8 cellular contexts compared by ENCODE assay signal in the genomic region with DNA sequence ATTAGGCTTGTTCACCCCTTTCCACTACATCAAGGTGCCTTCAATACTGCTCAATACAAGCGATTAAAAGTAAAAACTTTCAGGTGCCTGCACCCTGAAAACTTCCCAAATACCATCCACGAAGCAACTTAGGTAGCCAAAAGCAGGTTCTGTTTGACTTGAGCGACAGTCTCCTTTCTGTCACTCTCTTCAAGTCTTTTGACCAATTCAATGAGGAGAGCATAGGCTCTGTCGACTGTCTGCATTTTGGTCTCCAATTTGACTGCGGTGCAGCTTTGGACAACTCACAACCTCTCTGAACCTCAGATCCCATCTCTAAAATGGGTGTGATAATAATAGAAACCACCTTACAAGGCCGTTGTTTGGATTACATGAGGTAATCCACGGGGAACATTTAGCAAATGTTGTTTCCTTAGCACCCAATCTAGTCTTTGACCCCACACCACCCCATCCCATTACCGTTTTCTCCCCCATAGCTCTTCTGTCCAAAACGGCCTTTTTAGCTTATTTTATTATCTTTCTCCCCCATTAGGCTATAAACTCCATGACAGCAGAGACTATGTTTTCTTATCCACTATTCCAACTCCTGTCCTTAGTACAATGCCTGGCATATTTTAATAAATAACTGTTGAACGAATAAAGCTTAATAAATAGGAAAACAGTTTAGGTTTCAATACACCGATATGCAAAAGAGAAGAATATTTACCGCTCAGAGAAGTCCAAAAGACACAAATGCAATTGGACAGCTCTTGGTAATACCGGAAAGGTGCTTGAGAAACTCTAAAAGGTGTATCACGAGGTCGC. TPM values are rescaled to one million over a fixed set of nuclear protein-coding genes. Genes with fewer than 3 reads are reported as not detected.
A peak's percentile ranks its signal among the peaks of the same experiment; 100 is the strongest.
DNase-seq lines count a peak whose midpoint lies in the region; ATAC-seq and TF ChIP-seq lines count a peak whose summit lies in the region.

No MANE protein-coding gene starts in this region.

- peak overlapping the region; percentile 99 for H3K27ac ChIP-seq in parathyroid adenoma

- intact Hi-C loops in Caco-2 (cut with micrococcal nuclease; ENCODE audit: unreplicated experiment): loop anchor here (1.0 to 10.0 kb wide), 2 partner anchors 13 to 107 kb away; no protein-coding TSS in a partner anchor

- H3K9me3 ChIP-seq in Caco-2: no peaks in the 10 kb centered on the region
- no peaks in the 10 kb centered on the region for H3K9me3 ChIP-seq in parathyroid adenoma (ENCODE audit: control insufficient read depth, low read length)

- H3K9me3 Mint-ChIP-seq in Caco-2 (ENCODE audit: unreplicated experiment): no peaks in the 10 kb centered on the region

- H3K27ac Mint-ChIP-seq in Caco-2 (ENCODE audit: unreplicated experiment): peak overlapping the region; percentile 92

- H3K9ac ChIP-seq in parathyroid adenoma: no peak overlapping the region

- TF ChIP-seq CTCF in Caco-2 (IDR thresholded peaks at IDR 0.05; ENCODE audit: insufficient read depth in 1 of 2, low read depth in 1 of 2, low read length in 1 of 2, severe bottlenecking in 1 of 2, unreplicated experiment in 1 of 2) (no peak), epithelial cell of proximal tubule (conservative IDR thresholded peaks at IDR 0.05; ENCODE audit: low read depth, low read length) (no peak), parathyroid adenoma (IDR thresholded peaks at IDR 0.05) (no peak)

- H3K4me2 ChIP-seq in parathyroid adenoma (ENCODE audit: low read length): peak overlapping the region; percentile 69

- H3K36me3 ChIP-seq in Caco-2 (ENCODE audit: control insufficient read depth, insufficient read depth, low read length): no peaks in the 10 kb centered on the region
- no peaks in the 10 kb centered on the region for H3K36me3 ChIP-seq in parathyroid adenoma (ENCODE audit: control insufficient read depth, insufficient read depth, low read length)

- H2AFZ ChIP-seq in parathyroid adenoma: peak overlapping the region; percentile 88

- H3K27me3 Mint-ChIP-seq in Caco-2 (ENCODE audit: insufficient read depth, unreplicated experiment): no peaks in the 10 kb centered on the region

- peaks cover 19% of the 10 kb centered on the region for H3K79me2 ChIP-seq in parathyroid adenoma

- peaks cover 12% of the 10 kb centered on the region for H3K36me3 Mint-ChIP-seq in Caco-2 (ENCODE audit: insufficient read depth, unreplicated experiment)

- H3K4me1 Mint-ChIP-seq in Caco-2 (ENCODE audit: low read depth, unreplicated experiment): no peaks in the 10 kb centered on the region

- DNase-seq in Caco-2 (no peak), OCI-M1 (lab: John Stamatoyannopoulos, UW) (peak; percentile 30), epithelial cell of proximal tubule (ENCODE audit: low read depth) (no peak), mesenteric fat pad (ENCODE audit: low spot score) (no peak), DMS 273 (lab: John Stamatoyannopoulos, UW; ENCODE audit: unreplicated experiment) (no peak)
- no peak for DNase-seq in activated CD4-positive, alpha-beta T cell treated with anti-CD3 and anti-CD28 coated beads, Interleukin-2, amount 50 U/mL, for 4 hours

- H3K4me1 ChIP-seq in Caco-2: peaks cover 17% of the 10 kb centered on the region
- peaks cover 3% of the 10 kb centered on the region for H3K4me1 ChIP-seq in parathyroid adenoma

- H3K27me3 ChIP-seq in Caco-2 (replicated peaks; ENCODE audit: control insufficient read depth, insufficient read depth, low read length): no peaks in the 10 kb centered on the region
- H3K27me3 ChIP-seq in parathyroid adenoma (ENCODE audit: control insufficient read depth, insufficient read depth, low read length): no peaks in the 10 kb centered on the region

- POLR2A ChIA-PET in Caco-2 (lab: Charles Lee): interaction anchor here (0.6 to 1.0 kb wide), 2 partner anchors 18 to 20 kb away, joined by 3 to 6 read pairs; no protein-coding TSS in a partner anchor

- H3K4me3 Mint-ChIP-seq in Caco-2 (ENCODE audit: unreplicated experiment): peak overlapping the region; percentile 85

- no peak for ATAC-seq in HG03354 (IDR thresholded peaks at IDR 0.05; ENCODE audit: poor library complexity, severe bottlenecking, unreplicated experiment)

- H3K4me3 ChIP-seq in Caco-2 (ENCODE audit: low read depth, low read length) (peak overlapping the region; percentile 73), epithelial cell of proximal tubule (ENCODE audit: low read depth, low read length) (peak overlapping the region; percentile 92), parathyroid adenoma (ENCODE audit: low read depth, low read length) (peak overlapping the region; percentile 100)

- TSS peak; percentile 34 for BruUV-seq in Caco-2 (replicated peaks; lab: Mats Ljungman, UMichigan)

- CTCF ChIA-PET in Caco-2 (lab: Charles Lee): interaction anchor here (0.6 to 1.7 kb wide), 8 partner anchors 12 to 214 kb away, joined by 3 to 15 read pairs (median 4); no protein-coding TSS in a partner anchor

RNA-seq across cellular contexts. Expression of gene MARF1, which starts 1.0 kb away (rescaled TPM):
- 20.2 and 22.3 TPM in 2 replicates for total RNA-seq in Caco-2 (2022)
- total RNA-seq in epithelial cell of proximal tubule: 6.9 and 9.5 TPM in 2 replicates
- 51.4 TPM for total RNA-seq in mesenteric fat pad

RNA-seq across cellular contexts. Expression of gene NDE1, which starts 8.1 kb away (rescaled TPM):
- 60.7 and 67.7 TPM in 2 replicates for total RNA-seq in Caco-2 (2022)
- 45.3 and 47.7 TPM in 2 replicates for total RNA-seq in epithelial cell of proximal tubule
- 26.8 TPM for total RNA-seq in mesenteric fat pad
